ENCODE assay signal across 11 cellular contexts in genomic region chr7:69651101-69651590, GRCh38. TPM values are rescaled to one million over a fixed set of nuclear protein-coding genes. Genes with fewer than 3 reads are reported as not detected.
DNase-seq lines count a peak whose midpoint lies in the region; ATAC-seq and TF ChIP-seq lines count a peak whose summit lies in the region.
"Had no signal": no experiment of that assay in that cellular context is flagged by ENCODE, and none has a peak within 500 bp of the region (broad histone marks: within the 10 kb centered on the region; RNA-seq: fewer than 3 reads in every experiment).

No MANE protein-coding gene starts in this region.

- H3K4me1 ChIP-seq in psoas muscle (peaks cover 9% of the 10 kb centered on the region), breast epithelium (peaks cover 0 to 12% of the 10 kb centered on the region in 2 donors)

- H3K9me3 ChIP-seq in psoas muscle (no peaks in the 10 kb centered on the region), breast epithelium (no peaks in the 10 kb centered on the region)

- H3K27me3 ChIP-seq in psoas muscle (ENCODE audit: insufficient read depth in 3 of 3, low read length in 2 of 3) (no peaks in the 10 kb centered on the region), breast epithelium (no peaks in the 10 kb centered on the region)

- no peak for TF ChIP-seq POLR2A in breast epithelium (IDR thresholded peaks at IDR 0.05)

- peaks cover 0 to 5% (median 3%) of the 10 kb centered on the region in 3 donors for H3K27me3 Mint-ChIP-seq in immature natural killer cell (ENCODE audit: low read depth in 3 of 3)

- H3K4me3 Mint-ChIP-seq in immature natural killer cell = peak overlapping the region; percentile 53 to 75 (median 59)
- H3K4me3 Mint-ChIP-seq: activated T-cell treated with anti-CD3 and anti-CD28 coated beads, Interleukin-2, amount 50 U/mL, for 72 hours had no signal

- no peak overlapping the region for H3K4me3 ChIP-seq in psoas muscle
- H3K4me3 ChIP-seq in breast epithelium = no peak overlapping the region

- TF ChIP-seq CTCF in psoas muscle (IDR thresholded peaks at IDR 0.05) (no peak), breast epithelium (IDR thresholded peaks at IDR 0.05) (no peak)

- peaks cover 42 to 44% of the 10 kb centered on the region in 2 donors for H3K4me1 Mint-ChIP-seq in immature natural killer cell

- no peaks in the 10 kb centered on the region for H3K9me3 Mint-ChIP-seq in immature natural killer cell
- H3K9me3 Mint-ChIP-seq: activated T-cell treated with anti-CD3 and anti-CD28 coated beads, Interleukin-2, amount 50 U/mL, for 72 hours had no signal

- intact Hi-C loops in psoas muscle (cut with DNase I) = no loop called here
- intact Hi-C loops in breast epithelium (cut with DNase I; ENCODE audit: low total_unique reads) = no loop called here

- H3K36me3 ChIP-seq in psoas muscle (ENCODE audit: insufficient read depth in 1 of 2, low read depth in 1 of 2) = no peaks in the 10 kb centered on the region
- H3K36me3 ChIP-seq in breast epithelium = no peaks in the 10 kb centered on the region

- 81 to 86% (median 83%) methylated on average over 7 of the region's 7 CpGs for WGBS in psoas muscle, 3 donors

- ATAC-seq in GM18861 (IDR thresholded peaks at IDR 0.05; ENCODE audit: unreplicated experiment) (peak; percentile 87), GM21390 (IDR thresholded peaks at IDR 0.05; ENCODE audit: unreplicated experiment) (peak; percentile 65), HG03108 (IDR thresholded peaks at IDR 0.05; ENCODE audit: unreplicated experiment) (peak; percentile 63), psoas muscle (no peak)

- no peak overlapping the region for H3K27ac ChIP-seq in psoas muscle
- no peak overlapping the region for H3K27ac ChIP-seq in breast epithelium
- H3K27ac ChIP-seq: parathyroid adenoma had no signal

- H3K36me3 Mint-ChIP-seq in immature natural killer cell = no peaks in the 10 kb centered on the region

- peak; percentile 56 to 62 (median 60) for DNase-seq in immature natural killer cell
- DNase-seq in psoas muscle = no peak
- DNase-seq in activated CD4-positive, CD25-positive, alpha-beta regulatory T cell (lab: John Stamatoyannopoulos, UW) = no peak
- DNase-seq in glomerular visceral epithelial cell (ENCODE audit: extremely low spot score) = no peak
- no peak for DNase-seq in breast epithelium (ENCODE audit: low spot score in 2 of 2)
- DNase-seq: activated T-cell treated with anti-CD3 and anti-CD28 coated beads, Interleukin-2, amount 50 U/mL, for 72 hours; EL had no signal

- H3K27ac Mint-ChIP-seq in immature natural killer cell = peak overlapping the region; percentile 80 to 93 (median 86)
- H3K27ac Mint-ChIP-seq: activated T-cell treated with anti-CD3 and anti-CD28 coated beads, Interleukin-2, amount 50 U/mL, for 72 hours had no signal

RNA-seq across cellular contexts. Expression of gene AUTS2, which starts 52.9 kb away (rescaled TPM):
- polyA plus RNA-seq in immature natural killer cell (10 to 100 TPM in 1 of 3 donors, 1 to 10 TPM in 2; 1.9 to 17.6 (median 8.0) TPM), psoas muscle (10 to 100 TPM in 1 of 3 donors, 1 to 10 TPM in 2; 5.0 to 12.2 (median 6.0) TPM)
- total RNA-seq in psoas muscle (10 to 100 TPM; 14.3 to 33.5 (median 22.1) TPM), breast epithelium (10 to 100 TPM; 31.5 to 94.3 (median 81.3) TPM)

Comparison
In these comparisons a context has a peak if more than half of its experiments do, and no peak if none do; other contexts are left out.
1. ATAC-seq: peak in GM18861 (single experiment), GM21390 (single experiment) and HG03108 (single experiment); none in psoas muscle (0 of 4).
2. DNase-seq: peak in immature natural killer cell (3 of 3); none in psoas muscle (0 of 2), activated CD4-positive, CD25-positive, alpha-beta regulatory T cell (0 of 4), glomerular visceral epithelial cell (single experiment) and breast epithelium (0 of 2).